9 cellular contexts compared by ENCODE assay signal in the genomic region with DNA sequence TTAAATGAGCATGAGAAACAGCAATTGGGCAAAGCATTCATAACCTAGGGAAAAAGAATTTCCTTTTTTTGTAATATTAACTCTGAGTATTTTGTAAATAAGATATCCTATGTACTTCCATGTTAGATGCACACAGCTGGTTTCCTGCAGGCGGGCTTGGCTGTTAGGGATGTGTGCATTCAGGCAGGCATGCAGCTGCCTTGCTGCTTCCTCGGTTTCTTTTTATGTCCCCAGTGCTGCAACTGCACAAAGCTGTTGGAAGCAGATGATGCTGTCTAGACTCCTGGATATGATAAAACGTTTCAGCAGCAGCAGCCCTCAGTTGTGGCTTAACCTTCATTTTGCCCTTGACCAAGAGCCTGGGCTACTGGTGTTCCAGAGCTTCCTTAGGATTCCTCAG.
A peak's percentile ranks its signal among the peaks of the same experiment; 100 is the strongest.
DNase-seq lines count a peak whose midpoint lies in the region; ATAC-seq and TF ChIP-seq lines count a peak whose summit lies in the region.
"Had no signal": no experiment of that assay in that cellular context is flagged by ENCODE, and none has a peak within 500 bp of the region (broad histone marks: within the 10 kb centered on the region; RNA-seq: fewer than 3 reads in every experiment).

No MANE protein-coding gene starts in this region.

- H3K27me3 ChIP-seq in BLaER1: no peaks in the 10 kb centered on the region

- peaks cover 100% of the 10 kb centered on the region for H3K4me1 ChIP-seq in BLaER1

- DNase-seq in Jurkat, Clone E6-1 (ENCODE audit: low read depth, low spot score): peak; percentile 68
- DNase-seq in choroid plexus epithelial cell (ENCODE audit: low read depth) (peak; percentile 60), osteocyte (ENCODE audit: extremely low spot score, unreplicated experiment) (no peak), mucosa of gallbladder (ENCODE audit: low spot score) (no peak), hepatic stellate cell (ENCODE audit: low spot score) (no peak), HT-29 (ENCODE audit: low spot score) (no peak)
- DNase-seq: activated CD4-positive, alpha-beta T cell treated with anti-CD3 and anti-CD28 coated beads, Interleukin-2, amount 50 U/mL, for 1 hour had no signal

- no peak overlapping the region for H3K4me3 Mint-ChIP-seq in osteocyte (ENCODE audit: unreplicated experiment)

- peaks cover 55% of the 10 kb centered on the region for H3K36me3 Mint-ChIP-seq in osteocyte (ENCODE audit: unreplicated experiment)

- peak overlapping the region; percentile 87 for H3K27ac ChIP-seq in BLaER1

- H3K9ac ChIP-seq in BLaER1: peak overlapping the region; percentile 75

- H3K9me3 Mint-ChIP-seq in osteocyte (ENCODE audit: unreplicated experiment): no peaks in the 10 kb centered on the region

- no peak for ATAC-seq in GM18873 (IDR thresholded peaks at IDR 0.05; ENCODE audit: low FRiP score, unreplicated experiment)

- H3K27me3 Mint-ChIP-seq in osteocyte (ENCODE audit: unreplicated experiment): no peaks in the 10 kb centered on the region

- H4K20me1 ChIP-seq in BLaER1: peaks cover 28% of the 10 kb centered on the region

- no peaks in the 10 kb centered on the region for H3K9me3 ChIP-seq in BLaER1

- H3K4me3 ChIP-seq in BLaER1 (peak overlapping the region; percentile 54), choroid plexus epithelial cell (ENCODE audit: low read depth, low read length) (no peak overlapping the region)
- no peak overlapping the region; the same call in 1 of the 2 replicates for H3K4me3 ChIP-seq in Jurkat, Clone E6-1 (ENCODE audit: low read length)

- peak overlapping the region; percentile 84 for H3K4me2 ChIP-seq in BLaER1

- peaks cover 88% of the 10 kb centered on the region for H3K36me3 ChIP-seq in BLaER1

- no peak for TF ChIP-seq CTCF in choroid plexus epithelial cell (conservative IDR thresholded peaks at IDR 0.05; ENCODE audit: low read depth, low read length)
- TF ChIP-seq CTCF in osteocyte (IDR thresholded peaks at IDR 0.05): no peak

- H3K27ac Mint-ChIP-seq in osteocyte (ENCODE audit: unreplicated experiment): peak overlapping the region; percentile 95

- H3K4me1 Mint-ChIP-seq in osteocyte (ENCODE audit: unreplicated experiment): peaks cover 48% of the 10 kb centered on the region

Comparison
In these comparisons a context has a peak if more than half of its experiments do, and no peak if none do; other contexts are left out.
1. DNase-seq: peak in Jurkat, Clone E6-1 (single experiment) and choroid plexus epithelial cell (single experiment); none in osteocyte (single experiment), mucosa of gallbladder (single experiment), hepatic stellate cell (single experiment) and HT-29 (single experiment).